Comparison of ENCODE assay signal across 16 cellular contexts in the genomic region with DNA sequence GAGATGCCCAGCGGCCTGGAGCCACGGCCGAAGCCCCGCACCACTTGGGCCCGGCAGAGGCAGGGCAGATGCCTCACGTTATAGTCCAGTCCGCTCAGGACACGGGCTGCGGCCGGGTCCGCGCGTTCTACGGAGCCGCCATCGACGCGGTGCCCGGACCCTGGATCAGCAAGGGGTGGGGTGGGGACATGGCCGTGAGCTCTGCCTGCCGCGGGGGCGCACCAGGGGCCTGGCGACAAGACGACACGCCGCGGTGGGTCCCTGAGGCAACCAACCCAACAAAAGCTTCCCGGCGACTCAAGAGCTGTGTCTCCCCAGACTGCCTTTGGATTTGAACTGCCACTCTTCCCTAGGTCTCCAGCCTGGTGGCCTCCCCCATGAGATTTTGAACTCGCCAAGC.
A peak's percentile ranks its signal among the peaks of the same experiment; 100 is the strongest.
DNase-seq lines count a peak whose midpoint lies in the region; ATAC-seq and TF ChIP-seq lines count a peak whose summit lies in the region.
"Had no signal": no experiment of that assay in that cellular context is flagged by ENCODE, and none has a peak within 500 bp of the region (broad histone marks: within the 10 kb centered on the region; RNA-seq: fewer than 3 reads in every experiment).

No MANE protein-coding gene starts in this region.

- H2BK12ac ChIP-seq in mesenchymal stem cell (ENCODE audit: low read length in 2 of 2), result no peak overlapping the region

- H3K79me1 ChIP-seq in mesenchymal stem cell (replicated peaks; ENCODE audit: low read length, poor library complexity, severe bottlenecking), result no peaks in the 10 kb centered on the region

- CTCF ChIA-PET in RWPE1 (lab: Yijun Ruan, JAX), result no interaction called here

- H2BK5ac ChIP-seq in mesenchymal stem cell (ENCODE audit: low read depth, low read length, poor library complexity, severe bottlenecking), result no peak overlapping the region

- peak overlapping the region in 1 of 2 experiments; percentile 15 for H3K14ac ChIP-seq in mesenchymal stem cell (ENCODE audit: low read length in 2 of 2)

- no peak overlapping the region for H2AFZ ChIP-seq in mesenchymal stem cell (ENCODE audit: low read depth, low read length)
- H2AFZ ChIP-seq: GM23338 had no signal

- H3K9me3 ChIP-seq in mesenchymal stem cell (ENCODE audit: control insufficient read depth, low read length) (no peaks in the 10 kb centered on the region), upper lobe of left lung (no peaks in the 10 kb centered on the region)
- H3K9me3 ChIP-seq: BE2C had no signal

- H3K4me3 ChIP-seq in H7 (ENCODE audit: insufficient read depth, low read depth, low read length) (no peak overlapping the region), mesenchymal stem cell (ENCODE audit: insufficient read depth in 1 of 2, low read depth in 1 of 2, low read length in 2 of 2) (no peak overlapping the region), upper lobe of left lung (no peak overlapping the region)
- H3K4me3 ChIP-seq: GM23338 had no signal

- DNase-seq in H7, result peak; percentile 17
- DNase-seq in mesenchymal stem cell, result no peak
- peak in 1 of 2 donors; percentile 84 for DNase-seq in upper lobe of left lung
- DNase-seq in RWPE1 (ENCODE audit: low spot score), result no peak
- no peak for DNase-seq in kidney glomerular epithelial cell (lab: John Stamatoyannopoulos, UW)
- DNase-seq in NCI-H446 (lab: John Stamatoyannopoulos, UW), result no peak
- DNase-seq: ACHN; BE2C; C1 segment of cervical spinal cord; CD4-positive, CD25-positive, alpha-beta regulatory T cell; CD8-positive, alpha-beta memory T cell; COR-L47; HFFc6 had no signal

- no peak for TF ChIP-seq POLR2A in upper lobe of left lung (IDR thresholded peaks at IDR 0.05)

- H3K4ac ChIP-seq in mesenchymal stem cell (ENCODE audit: low read depth in 1 of 2, low read length in 2 of 2), result peak overlapping the region in 1 of 2 experiments; percentile 35

- H3K4me1 ChIP-seq in mesenchymal stem cell (ENCODE audit: control insufficient read depth, insufficient read depth, low read depth, low read length), result no peaks in the 10 kb centered on the region
- no peaks in the 10 kb centered on the region for H3K4me1 ChIP-seq in upper lobe of left lung
- H3K4me1 ChIP-seq: BE2C had no signal

- H2BK120ac ChIP-seq in mesenchymal stem cell (ENCODE audit: low read depth, low read length), result no peak overlapping the region

- H3K27me3 ChIP-seq in H7 (ENCODE audit: control insufficient read depth, insufficient read depth, low read length), result no peaks in the 10 kb centered on the region
- no peaks in the 10 kb centered on the region for H3K27me3 ChIP-seq in mesenchymal stem cell (ENCODE audit: control insufficient read depth in 1 of 2, insufficient read depth in 1 of 2, low read length in 2 of 2)
- H3K27me3 ChIP-seq in upper lobe of left lung, result no peaks in the 10 kb centered on the region
- H3K27me3 ChIP-seq: BE2C had no signal

- no peak for TF ChIP-seq EP300 in upper lobe of left lung (IDR thresholded peaks at IDR 0.05)

- H3K9ac ChIP-seq in mesenchymal stem cell (ENCODE audit: low read length), result no peak overlapping the region

- ATAC-seq in upper lobe of left lung (ENCODE audit: low FRiP score in 2 of 2), result peak; percentile 31 to 65
- ATAC-seq: GM23338, HCT116 had no signal

- H4K8ac ChIP-seq in mesenchymal stem cell (ENCODE audit: low read length), result no peak overlapping the region

- H2AK5ac ChIP-seq in mesenchymal stem cell (ENCODE audit: low read length, severe bottlenecking), result no peak overlapping the region

- H3K27ac ChIP-seq in mesenchymal stem cell (ENCODE audit: low read length, poor library complexity, severe bottlenecking) (no peak overlapping the region), upper lobe of left lung (no peak overlapping the region), RWPE1 (no peak overlapping the region)
- H3K27ac ChIP-seq: HL-60 had no signal

- no peak overlapping the region for H3K18ac ChIP-seq in mesenchymal stem cell (ENCODE audit: low read depth in 1 of 2, low read length in 2 of 2)

- 97% methylated on average over 31 of the region's 31 CpGs for WGBS in mesenchymal stem cell
- WGBS in upper lobe of left lung, 2 donors, result 93 to 100% methylated on average over 3 to 24 of the region's 31 CpGs

- H3K36me3 ChIP-seq in H7 (replicated peaks; ENCODE audit: control insufficient read depth, insufficient read depth, low read length) (no peaks in the 10 kb centered on the region), mesenchymal stem cell (ENCODE audit: control insufficient read depth in 1 of 2, insufficient read depth in 2 of 2, low read depth in 1 of 2, low read length in 2 of 2) (peaks cover 0 to 4% of the 10 kb centered on the region in 2 experiments), upper lobe of left lung (no peaks in the 10 kb centered on the region)
- H3K36me3 ChIP-seq: BE2C had no signal

- peak overlapping the region; percentile 61 for H4K91ac ChIP-seq in mesenchymal stem cell (ENCODE audit: low read length)

- TF ChIP-seq CTCF in upper lobe of left lung (IDR thresholded peaks at IDR 0.05) (no peak), RWPE1 (conservative IDR thresholded peaks at IDR 0.05; ENCODE audit: low read depth) (no peak)

- H3K23ac ChIP-seq in mesenchymal stem cell (ENCODE audit: low read length in 2 of 2), result no peak overlapping the region

- POLR2A ChIA-PET in RWPE1 (lab: Yijun Ruan, JAX; ENCODE audit: low non-redundant PET), result no interaction called here

- H3K4me2 ChIP-seq in mesenchymal stem cell (ENCODE audit: low read length, poor library complexity, severe bottlenecking), result no peak overlapping the region
- H3K4me2 ChIP-seq: GM23338 had no signal

- peak overlapping the region; percentile 69 for H2BK15ac ChIP-seq in mesenchymal stem cell (ENCODE audit: low read depth, poor library complexity, severe bottlenecking)
